ENCODE assay signal across 20 cellular contexts in the genomic region with DNA sequence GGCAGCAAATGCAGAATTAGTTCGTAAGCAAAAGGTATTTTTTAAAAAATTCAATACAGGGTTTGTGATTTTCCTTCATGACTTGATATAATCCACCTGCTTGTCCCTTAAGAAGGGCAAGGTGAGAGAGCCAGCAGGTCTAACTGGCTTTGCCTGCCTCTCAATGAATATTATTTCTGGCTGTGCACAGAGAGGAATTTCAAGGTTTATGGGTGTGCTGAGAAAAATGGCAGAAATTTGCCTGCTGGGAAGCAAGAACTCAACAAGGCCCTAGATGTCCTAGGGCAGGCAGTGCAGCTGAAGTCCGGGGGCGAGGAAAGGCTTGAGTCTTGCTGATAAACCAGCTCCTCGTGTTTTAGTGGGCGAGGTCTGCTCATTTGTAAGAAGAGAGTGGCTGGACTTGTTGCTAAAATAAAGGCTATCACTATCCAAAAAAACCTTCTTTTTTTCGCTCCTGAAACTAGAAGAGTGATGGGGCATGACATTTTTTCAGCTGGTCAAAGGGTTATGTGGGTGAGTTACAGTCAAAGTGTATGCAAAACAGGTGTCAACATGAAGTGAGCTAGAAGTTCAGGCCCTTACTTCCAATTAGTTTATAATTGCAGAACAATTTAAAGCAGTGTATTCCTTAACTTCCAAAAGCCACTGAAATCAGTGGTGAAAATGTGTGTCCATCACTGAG.
DNase-seq lines count a peak whose midpoint lies in the region; ATAC-seq and TF ChIP-seq lines count a peak whose summit lies in the region.
"Had no signal": no experiment of that assay in that cellular context is flagged by ENCODE, and none has a peak within 500 bp of the region (broad histone marks: within the 10 kb centered on the region; RNA-seq: fewer than 3 reads in every experiment).

No MANE protein-coding gene starts in this region.

- no peak for DNase-seq in type B pancreatic cell (ENCODE audit: extremely low spot score, unreplicated experiment)
- no peak for DNase-seq in HuH-7.5 (ENCODE audit: low spot score)
- no peak for DNase-seq in T-helper 9 cell
- DNase-seq in activated T-cell treated with anti-CD3 and anti-CD28 coated beads, Interleukin-2, amount 50 U/mL, for 4 hours, result no peak
- DNase-seq: activated CD4-positive, CD25-positive, alpha-beta regulatory T cell; activated CD8-positive, alpha-beta T cell treated with anti-CD3 and anti-CD28 coated beads, Interleukin-2, amount 10 ng/mL, durations not matched to agents 7 days and 5 days; activated naive CD8-positive, alpha-beta T cell treated with anti-CD3 and anti-CD28 coated beads for 36 hours; body of pancreas; hypothalamus; naive B cell; NCI-H1694 treated with DMSO at 0.1 percent for 48 hours; NCI-H2227 treated with DMSO at 0.1 percent for 48 hours; NCI-H82; pancreas; stimulated activated naive CD8-positive, alpha-beta T cell treated with anti-CD3 and anti-CD28 coated beads, Interleukin-15, Interleukin-2, amounts not matched to agents 100 U/mL and 50 U/mL, for 24 hours had no signal

- ATAC-seq in GM19397 (IDR thresholded peaks at IDR 0.05; ENCODE audit: unreplicated experiment) (peak; percentile 62), HG03135 (IDR thresholded peaks at IDR 0.05; ENCODE audit: unreplicated experiment) (peak; percentile 67)
- no peak for ATAC-seq in activated T-cell treated with anti-CD3 and anti-CD28 coated beads, Interleukin-2, amount 50 U/mL, for 4 hours
- ATAC-seq: activated CD8-positive, alpha-beta T cell treated with anti-CD3 and anti-CD28 coated beads, Interleukin-2, amount 10 ng/mL, durations not matched to agents 7 days and 5 days; body of pancreas; foreskin keratinocyte; pancreas; sciatic nerve; stimulated activated naive CD8-positive, alpha-beta T cell treated with anti-CD3 and anti-CD28 coated beads, Interleukin-15, Interleukin-2, amounts not matched to agents 100 U/mL and 50 U/mL, for 24 hours had no signal

- peaks cover 3% of the 10 kb centered on the region for H3K27me3 Mint-ChIP-seq in dendritic cell treated with granulocyte-macrophage colony-stimulating factor and Interleukin-4, amounts not matched to agents 40 ng/mL and 50 ng/mL, for 4 days
- no peaks in the 10 kb centered on the region for H3K27me3 Mint-ChIP-seq in type B pancreatic cell
- H3K27me3 Mint-ChIP-seq in activated T-cell treated with anti-CD3 and anti-CD28 coated beads, Interleukin-2, amount 50 U/mL, for 4 hours (ENCODE audit: low read depth), result no peaks in the 10 kb centered on the region
- H3K27me3 Mint-ChIP-seq: activated naive CD8-positive, alpha-beta T cell treated with anti-CD3 and anti-CD28 coated beads for 36 hours; naive B cell had no signal

- H3K27ac Mint-ChIP-seq in dendritic cell treated with granulocyte-macrophage colony-stimulating factor and Interleukin-4, amounts not matched to agents 40 ng/mL and 50 ng/mL, for 4 days, result peak overlapping the region; percentile 16
- H3K27ac Mint-ChIP-seq in type B pancreatic cell, result peak overlapping the region; percentile 94
- H3K27ac Mint-ChIP-seq: activated CD8-positive, alpha-beta T cell treated with anti-CD3 and anti-CD28 coated beads, Interleukin-2, amount 10 ng/mL, durations not matched to agents 7 days and 5 days; activated naive CD8-positive, alpha-beta T cell treated with anti-CD3 and anti-CD28 coated beads for 36 hours had no signal

- peaks cover 29% of the 10 kb centered on the region for H3K9me3 Mint-ChIP-seq in dendritic cell treated with granulocyte-macrophage colony-stimulating factor and Interleukin-4, amounts not matched to agents 40 ng/mL and 50 ng/mL, for 4 days
- peaks cover 18% of the 10 kb centered on the region for H3K9me3 Mint-ChIP-seq in type B pancreatic cell
- peaks cover 5% of the 10 kb centered on the region for H3K9me3 Mint-ChIP-seq in activated T-cell treated with anti-CD3 and anti-CD28 coated beads, Interleukin-2, amount 50 U/mL, for 4 hours

- peaks cover 25% of the 10 kb centered on the region for H3K36me3 Mint-ChIP-seq in dendritic cell treated with granulocyte-macrophage colony-stimulating factor and Interleukin-4, amounts not matched to agents 40 ng/mL and 50 ng/mL, for 4 days (ENCODE audit: low read depth)
- H3K36me3 Mint-ChIP-seq in type B pancreatic cell, result peaks cover 4% of the 10 kb centered on the region
- H3K36me3 Mint-ChIP-seq in activated T-cell treated with anti-CD3 and anti-CD28 coated beads, Interleukin-2, amount 50 U/mL, for 4 hours (ENCODE audit: insufficient read depth), result no peaks in the 10 kb centered on the region
- H3K36me3 Mint-ChIP-seq: activated naive CD8-positive, alpha-beta T cell treated with anti-CD3 and anti-CD28 coated beads for 36 hours had no signal

- no peak for TF ChIP-seq CTCF in type B pancreatic cell (conservative IDR thresholded peaks at IDR 0.05)

- intact Hi-C loops in dendritic cell treated with granulocyte-macrophage colony-stimulating factor and Interleukin-4, amounts not matched to agents 40 ng/mL and 50 ng/mL, for 4 days (cut with micrococcal nuclease), result no loop called here

- no peak overlapping the region for H3K4me3 Mint-ChIP-seq in dendritic cell treated with granulocyte-macrophage colony-stimulating factor and Interleukin-4, amounts not matched to agents 40 ng/mL and 50 ng/mL, for 4 days
- H3K4me3 Mint-ChIP-seq in type B pancreatic cell, result peak overlapping the region; percentile 73
- H3K4me3 Mint-ChIP-seq in activated T-cell treated with anti-CD3 and anti-CD28 coated beads, Interleukin-2, amount 50 U/mL, for 4 hours, result no peak overlapping the region
- H3K4me3 Mint-ChIP-seq: activated CD8-positive, alpha-beta T cell treated with anti-CD3 and anti-CD28 coated beads, Interleukin-2, amount 10 ng/mL, durations not matched to agents 7 days and 5 days; activated naive CD8-positive, alpha-beta T cell treated with anti-CD3 and anti-CD28 coated beads for 36 hours; naive B cell had no signal

- peaks cover 8% of the 10 kb centered on the region for H3K4me1 Mint-ChIP-seq in dendritic cell treated with granulocyte-macrophage colony-stimulating factor and Interleukin-4, amounts not matched to agents 40 ng/mL and 50 ng/mL, for 4 days (ENCODE audit: low read depth)
- H3K4me1 Mint-ChIP-seq in type B pancreatic cell (ENCODE audit: unreplicated experiment), result no peaks in the 10 kb centered on the region
- H3K4me1 Mint-ChIP-seq in activated T-cell treated with anti-CD3 and anti-CD28 coated beads, Interleukin-2, amount 50 U/mL, for 4 hours (ENCODE audit: low read depth), result peaks cover under 1% of the 10 kb centered on the region
- H3K4me1 Mint-ChIP-seq: activated naive CD8-positive, alpha-beta T cell treated with anti-CD3 and anti-CD28 coated beads for 36 hours had no signal

Comparison
In these comparisons a context has a peak if more than half of its experiments do, and no peak if none do; other contexts are left out.
1. ATAC-seq: peak in GM19397 (single experiment) and HG03135 (single experiment); none in activated T-cell treated with anti-CD3 and anti-CD28 coated beads, Interleukin-2, amount 50 U/mL, for 4 hours (0 of 2).